In genomic region chr2:47386551-47386950, GRCh38 we compare ENCODE assay signal across 24 cellular contexts.
A peak's percentile ranks its signal among the peaks of the same experiment; 100 is the strongest.
DNase-seq lines count a peak whose midpoint lies in the region; ATAC-seq and TF ChIP-seq lines count a peak whose summit lies in the region.
"Had no signal": no experiment of that assay in that cellular context is flagged by ENCODE, and none has a peak within 500 bp of the region (broad histone marks: within the 10 kb centered on the region; RNA-seq: fewer than 3 reads in every experiment).

No MANE protein-coding gene starts in this region.

- H3K4me3 ChIP-seq in GM06990 (replicated peaks; ENCODE audit: low read depth, low read length) (no peak overlapping the region), SK-N-MC (no peak overlapping the region)
- H3K4me3 ChIP-seq: GM23338, HAP-1, MG63 had no signal

- in situ Hi-C loops in GM13977 (cut with MboI; ENCODE audit: low pct_unique_long_range_greater_than_20kb, low sequenced_read_pairs, unreplicated experiment) = loop anchor here (5.0 kb wide), 1 partner anchor 49 kb away; no protein-coding TSS in a partner anchor

- H3K27me3 ChIP-seq in GM06990 (replicated peaks; ENCODE audit: control insufficient read depth, insufficient read depth, low read length) = no peaks in the 10 kb centered on the region
- H3K27me3 ChIP-seq: MG63 had no signal

- no peaks in the 10 kb centered on the region for H3K9me3 ChIP-seq in SK-N-MC (ENCODE audit: low read depth, low read length)
- H3K9me3 ChIP-seq: HAP-1, MG63 had no signal

- peak; percentile 66 for ATAC-seq in HG02885 (IDR thresholded peaks at IDR 0.05; ENCODE audit: poor library complexity, unreplicated experiment)
- ATAC-seq: GM23338 had no signal

- TF ChIP-seq CTCF in GM06990 (IDR thresholded peaks at IDR 0.05; ENCODE audit: insufficient read depth, low read length, poor library complexity, severe bottlenecking) (no peak), GM13977 (IDR thresholded peaks at IDR 0.05; ENCODE audit: extremely low read depth, insufficient read depth, missing control alignments) (no peak)

- H3K27ac ChIP-seq in SK-N-MC = no peak overlapping the region

- no peaks in the 10 kb centered on the region for H3K36me3 ChIP-seq in GM06990 (ENCODE audit: control insufficient read depth, insufficient read depth, low read length)
- H3K36me3 ChIP-seq in SK-N-MC (ENCODE audit: insufficient read depth, low read length) = no peaks in the 10 kb centered on the region
- H3K36me3 ChIP-seq: HAP-1, MG63 had no signal

- DNase-seq in GM06990 (ENCODE audit: extremely low read depth, insufficient read length) (peak; percentile 32), GM13977 (ENCODE audit: low spot score) (peak; percentile 38), SK-N-MC (ENCODE audit: low read depth, low spot score) (no peak), ecto neural progenitor cell (ENCODE audit: low spot score) (no peak), DMS53 (lab: John Stamatoyannopoulos, UW) (no peak), SHP77 (lab: John Stamatoyannopoulos, UW) (no peak), SIG-M5 (lab: John Stamatoyannopoulos, UW) (no peak)
- DNase-seq: CD4-positive, CD25-positive, alpha-beta regulatory T cell; EL; GDM1; HFFc6; KG1; MG63; NCI-H1105 treated with DMSO at 0.1 percent for 48 hours; NCI-H146; NCI-H1930; NCI-H446; NCI-H524 treated with DMSO at 0.1 percent for 48 hours; NCI-H774; Right ventricle myocardium superior; RPMI8226 had no signal

- H3K9ac ChIP-seq in SK-N-MC (ENCODE audit: insufficient read length) = peak overlapping the region; percentile 20

Comparison
In these comparisons a context has a peak if more than half of its experiments do, and no peak if none do; other contexts are left out.
1. DNase-seq: peak in GM06990 (single experiment) and GM13977 (single experiment); none in SK-N-MC (single experiment), ecto neural progenitor cell (single experiment), DMS53 (single experiment), SHP77 (0 of 2) and SIG-M5 (single experiment).